Comparison of ENCODE assay signal across 25 cellular contexts in genomic region chr9:6922124-6922676, GRCh38.
DNase-seq lines count a peak whose midpoint lies in the region; ATAC-seq and TF ChIP-seq lines count a peak whose summit lies in the region.
"Had no signal": no experiment of that assay in that cellular context is flagged by ENCODE, and none has a peak within 500 bp of the region (broad histone marks: within the 10 kb centered on the region; RNA-seq: fewer than 3 reads in every experiment).

No MANE protein-coding gene starts in this region.

- H3K36me3 ChIP-seq in RWPE2 (ENCODE audit: low read depth): no peaks in the 10 kb centered on the region; the same call in 1 of the 2 replicates
- H3K36me3 ChIP-seq: MG63 had no signal

- H3K27me3 ChIP-seq in RWPE2 (ENCODE audit: insufficient read depth, poor library complexity, severe bottlenecking): no peaks in the 10 kb centered on the region
- no peaks in the 10 kb centered on the region for H3K27me3 ChIP-seq in dorsolateral prefrontal cortex
- H3K27me3 ChIP-seq: MG63 had no signal

- DNase-seq in activated T-cell treated with anti-CD3 and anti-CD28 coated beads, Interleukin-2, amount 50 U/mL, for 24 hours: no peak
- DNase-seq in activated T-cell treated with anti-CD3 and anti-CD28 coated beads for 4 hours: no peak
- no peak for DNase-seq in RWPE2 (ENCODE audit: low spot score)
- DNase-seq in epithelial cell of esophagus (ENCODE audit: low read depth): peak; percentile 22
- DNase-seq in sciatic nerve (ENCODE audit: low spot score): no peak
- no peak for DNase-seq in T-helper 9 cell
- DNase-seq in dorsolateral prefrontal cortex: no peak
- no peak for DNase-seq in GDM1 (lab: John Stamatoyannopoulos, UW)
- DNase-seq: 8988T, COR-L47, DMS 273 treated with DMSO at 0.1 percent for 48 hours, DND-41, GOT3, IMR-90, Karpas-422, MG63, NCI-H1092, NCI-H1436 treated with DMSO at 0.1 percent for 48 hours, NCI-H2029 treated with DMSO at 0.1 percent for 48 hours, NCI-H2171, PC-9 had no signal

- H3K9me3 Mint-ChIP-seq in activated T-cell treated with anti-CD3 and anti-CD28 coated beads, Interleukin-2, amount 50 U/mL, for 24 hours: no peaks in the 10 kb centered on the region

- no peak overlapping the region for H3K27ac ChIP-seq in RWPE2 (ENCODE audit: poor library complexity, severe bottlenecking)
- no peak overlapping the region for H3K27ac ChIP-seq in dorsolateral prefrontal cortex
- H3K27ac ChIP-seq: HL-60, PC-9, RWPE1 had no signal

- H3K27ac Mint-ChIP-seq in activated T-cell treated with anti-CD3 and anti-CD28 coated beads, Interleukin-2, amount 50 U/mL, for 24 hours: peak overlapping the region; percentile 63

- no peak for TF ChIP-seq CTCF in RWPE2 (IDR thresholded peaks at IDR 0.05; ENCODE audit: poor library complexity, severe bottlenecking)
- TF ChIP-seq CTCF in epithelial cell of esophagus (IDR thresholded peaks at IDR 0.05; ENCODE audit: insufficient read depth, low read depth, low read length, missing control alignments): no peak
- TF ChIP-seq CTCF in dorsolateral prefrontal cortex (IDR thresholded peaks at IDR 0.05 in 54 of 56, conservative IDR thresholded peaks at IDR 0.05 in 2 of 56; ENCODE audit: low read depth in 1 of 56, partially characterized antibody in 56 of 56): no peak

- H3K4me3 ChIP-seq in RWPE2 (ENCODE audit: severe bottlenecking) (no peak overlapping the region), epithelial cell of esophagus (ENCODE audit: low read length) (no peak overlapping the region), dorsolateral prefrontal cortex (no peak overlapping the region)
- H3K4me3 ChIP-seq: GM12878, MG63, PC-9 had no signal

- H3K4me1 Mint-ChIP-seq in activated T-cell treated with anti-CD3 and anti-CD28 coated beads, Interleukin-2, amount 50 U/mL, for 24 hours (ENCODE audit: low read depth): peaks cover 55% of the 10 kb centered on the region

- peaks cover 2% of the 10 kb centered on the region for H3K4me1 ChIP-seq in RWPE2 (ENCODE audit: insufficient read depth, poor library complexity, severe bottlenecking)

- peaks cover 52% of the 10 kb centered on the region for H3K36me3 Mint-ChIP-seq in activated T-cell treated with anti-CD3 and anti-CD28 coated beads, Interleukin-2, amount 50 U/mL, for 24 hours (ENCODE audit: low read depth)

- H3K4me3 Mint-ChIP-seq in activated T-cell treated with anti-CD3 and anti-CD28 coated beads, Interleukin-2, amount 50 U/mL, for 24 hours: no peak overlapping the region

- ATAC-seq in RWPE2 (ENCODE audit: low read depth): peak; percentile 44; the same call in 2 of the 3 replicates
- peak; percentile 52 for ATAC-seq in sciatic nerve
- ATAC-seq: GM12878, HCT116 had no signal

- intact Hi-C loops in sciatic nerve (cut with DNase I): no loop called here
- intact Hi-C loops in dorsolateral prefrontal cortex (cut with DNase I): no loop called here

- no peaks in the 10 kb centered on the region for H3K27me3 Mint-ChIP-seq in activated T-cell treated with anti-CD3 and anti-CD28 coated beads, Interleukin-2, amount 50 U/mL, for 24 hours

- H3K9me3 ChIP-seq in RWPE2 (ENCODE audit: severe bottlenecking): no peaks in the 10 kb centered on the region
- H3K9me3 ChIP-seq: MG63 had no signal
